In genomic region chr15:76353903-76354302, GRCh38 we compare ENCODE assay signal across 20 cellular contexts. TPM values are rescaled to one million over a fixed set of nuclear protein-coding genes. Genes with fewer than 3 reads are reported as not detected.
"Had no signal": no experiment of that assay in that cellular context is flagged by ENCODE, and none has a peak within 500 bp of the region (broad histone marks: within the 10 kb centered on the region; RNA-seq: fewer than 3 reads in every experiment).

No MANE protein-coding gene starts in this region.

- H3K27me3 ChIP-seq: SJSA1 had no signal

- H3K27ac Mint-ChIP-seq: IgD-negative memory B cell had no signal

- H3K4me3 ChIP-seq: SJSA1, SK-N-MC had no signal

- H3K36me3 ChIP-seq: SJSA1 had no signal

- H3K27ac ChIP-seq: SJSA1, SK-N-MC had no signal

- H3K9me3 ChIP-seq: SJSA1 had no signal

- DNase-seq: KBM-7, MV-4-11, NCI-H1048, NCI-H1105, NCI-H1417, NCI-H1436 treated with DMSO at 0.1 percent for 48 hours, NCI-H1694, NCI-H187 treated with DMSO at 0.1 percent for 48 hours, NCI-H2029 treated with DMSO at 0.1 percent for 48 hours, NCI-H2227 treated with DMSO at 0.1 percent for 48 hours, NCI-H524, NCI-H526 treated with DMSO at 0.1 percent for 48 hours, NCI-H774, Right ventricle myocardium superior, RPMI8226, SIG-M5 had no signal

- H3K4me1 ChIP-seq: SJSA1 had no signal

- H3K9me3 Mint-ChIP-seq: IgD-negative memory B cell had no signal

- H3K4me3 Mint-ChIP-seq: IgD-negative memory B cell had no signal

- H3K4me1 Mint-ChIP-seq: IgD-negative memory B cell had no signal

RNA-seq across cellular contexts. Expression of gene ISL2, which starts 17.3 kb away (rescaled TPM):
- total RNA-seq: MCF 10A, Right ventricle myocardium superior had no signal
